ENCODE assay signal across 8 cellular contexts in genomic region chr5:61334224-61335196, GRCh38. TPM values are rescaled to one million over a fixed set of nuclear protein-coding genes. Genes with fewer than 3 reads are reported as not detected.
DNase-seq lines count a peak whose midpoint lies in the region; ATAC-seq and TF ChIP-seq lines count a peak whose summit lies in the region.

No MANE protein-coding gene starts in this region.

- CTCF ChIA-PET in PC-9 (lab: Charles Lee), result no interaction called here

- H4K91ac ChIP-seq in neuronal stem cell (ENCODE audit: low read depth, low read length, poor library complexity), result no peak overlapping the region

- H2BK15ac ChIP-seq in neuronal stem cell (ENCODE audit: low read length), result no peak overlapping the region

- no peak overlapping the region for H3K4ac ChIP-seq in neuronal stem cell (ENCODE audit: low read length)

- intact Hi-C loops in PC-9 (cut with micrococcal nuclease; ENCODE audit: unreplicated experiment), result loop anchor here (5.0 kb wide), 2 partner anchors 42 to 77 kb away; no protein-coding TSS in a partner anchor
- intact Hi-C loops in left colon (cut with DNase I, micrococcal nuclease), result loop anchor here in 1 of 2 donors (10.0 kb wide), 2 partner anchors 170 to 320 kb away; partner anchors contain the start of gene SMIM15

- H2BK120ac ChIP-seq in neuronal stem cell (ENCODE audit: low read depth, low read length), result no peak overlapping the region

- no peak overlapping the region for H3K18ac ChIP-seq in neuronal stem cell (ENCODE audit: low read length)

- no peak overlapping the region for H3K9ac ChIP-seq in neuronal stem cell (ENCODE audit: low read depth, low read length, poor library complexity)

- H3K14ac ChIP-seq in neuronal stem cell (ENCODE audit: low read length), result no peak overlapping the region

- WGBS in neuronal stem cell (ENCODE audit: extremely low coverage in 2 of 2, insufficient read length in 2 of 2, insufficient replicate concordance in 1 of 2), 2 donors, result no CpG with 5 or more reads among the region's 12 CpGs

- H3K4me3 ChIP-seq in PC-9 (peak overlapping the region; percentile 97), epithelial cell of esophagus (ENCODE audit: low read length) (peak overlapping the region; percentile 71), neuronal stem cell (ENCODE audit: low read length in 2 of 2) (peak overlapping the region; percentile 64 to 99)

- BruUV-seq in PC-9 (replicated peaks; lab: Mats Ljungman, UMichigan), result no TSS peak

- no peaks in the 10 kb centered on the region for H3K9me3 ChIP-seq in PC-9 (ENCODE audit: insufficient read depth, low read depth)
- peaks cover 0 to 21% of the 10 kb centered on the region in 2 donors for H3K9me3 ChIP-seq in neuronal stem cell (replicated peaks in 1 of 2; ENCODE audit: control insufficient read depth in 2 of 2, insufficient read depth in 1 of 2, low read depth in 1 of 2, low read length in 2 of 2)

- DNase-seq in ELF-1 (ENCODE audit: low read depth, low spot score) (peak; percentile 45), PC-9 (no peak), epithelial cell of esophagus (ENCODE audit: low read depth) (no peak), neuronal stem cell (ENCODE audit: low spot score) (peak; percentile 41), NCI-H510A (lab: John Stamatoyannopoulos, UW) (no peak), NOMO-1 treated with DMSO at 0.1 percent for 48 hours (lab: John Stamatoyannopoulos, UW; ENCODE audit: unreplicated experiment) (no peak), left colon (no peak)

- no peak overlapping the region for H2AK5ac ChIP-seq in neuronal stem cell (ENCODE audit: low read depth, low read length)

- no peak overlapping the region for H3K23ac ChIP-seq in neuronal stem cell (ENCODE audit: low read depth, low read length, poor library complexity)

- H2BK12ac ChIP-seq in neuronal stem cell (ENCODE audit: low read length), result no peak overlapping the region

- H4K20me1 ChIP-seq in PC-9 (ENCODE audit: insufficient read depth), result peaks cover 45% of the 10 kb centered on the region

- no peaks in the 10 kb centered on the region for H3K9me2 ChIP-seq in PC-9 (ENCODE audit: insufficient read depth)

- no peak overlapping the region for H3K27ac ChIP-seq in PC-9
- no peak overlapping the region for H3K27ac ChIP-seq in neuronal stem cell (replicated peaks; ENCODE audit: low read length)

- peaks cover 17% of the 10 kb centered on the region for H3K79me1 ChIP-seq in neuronal stem cell (ENCODE audit: low read depth, low read length)

- H3K36me3 ChIP-seq in PC-9 (ENCODE audit: low read depth), result no peaks in the 10 kb centered on the region
- peaks cover 0 to 54% of the 10 kb centered on the region in 2 donors for H3K36me3 ChIP-seq in neuronal stem cell (replicated peaks in 1 of 2; ENCODE audit: control insufficient read depth in 2 of 2, insufficient read depth in 2 of 2, low read length in 2 of 2)

- no peak overlapping the region for H2BK5ac ChIP-seq in neuronal stem cell (ENCODE audit: low read length)

- H3K4me1 ChIP-seq in PC-9 (replicated peaks; ENCODE audit: insufficient read depth) (peaks cover 18% of the 10 kb centered on the region), neuronal stem cell (ENCODE audit: control insufficient read depth in 2 of 2, insufficient read depth in 1 of 2, low read depth in 1 of 2, low read length in 2 of 2) (peaks cover 7 to 13% of the 10 kb centered on the region in 2 donors)

- H3K4me2 ChIP-seq in PC-9 (peak overlapping the region; percentile 91), neuronal stem cell (ENCODE audit: insufficient read depth, low read length, poor library complexity, severe bottlenecking) (peak overlapping the region; percentile 54)

- H3F3A ChIP-seq in PC-9 (ENCODE audit: insufficient read depth, low read depth), result peaks cover 12% of the 10 kb centered on the region; the same call in 1 of the 2 replicates

- no peaks in the 10 kb centered on the region for H3K27me3 ChIP-seq in PC-9 (ENCODE audit: insufficient read depth, low read depth)
- no peaks in the 10 kb centered on the region for H3K27me3 ChIP-seq in neuronal stem cell (ENCODE audit: control insufficient read depth in 3 of 3, insufficient read depth in 3 of 3, low read depth in 1 of 3, low read length in 3 of 3)

- ATAC-seq in HG02973 (IDR thresholded peaks at IDR 0.05; ENCODE audit: unreplicated experiment), result no peak
- ATAC-seq in left colon, result no peak

- POLR2A ChIA-PET in PC-9 (lab: Charles Lee; ENCODE audit: unreplicated experiment), result interaction anchor here (0.6 to 0.7 kb wide), 2 partner anchors 290 to 316 kb away, joined by 3 read pairs; no protein-coding TSS in a partner anchor

- no peak for TF ChIP-seq CTCF in PC-9 (conservative IDR thresholded peaks at IDR 0.05)
- TF ChIP-seq CTCF in epithelial cell of esophagus (IDR thresholded peaks at IDR 0.05; ENCODE audit: insufficient read depth, low read depth, low read length, missing control alignments), result no peak

- H2AFZ ChIP-seq in PC-9 (no peak overlapping the region), neuronal stem cell (ENCODE audit: low read length) (no peak overlapping the region)

- H4K8ac ChIP-seq in neuronal stem cell (ENCODE audit: low read depth, low read length), result no peak overlapping the region

- H3K79me2 ChIP-seq in PC-9 (ENCODE audit: low read depth), result peaks cover 65% of the 10 kb centered on the region

RNA-seq across cellular contexts. Expression of gene ZSWIM6, which starts 2.5 kb away (rescaled TPM):
- total RNA-seq in PC-9 (2021), result 9.7 and 12.9 TPM in 2 replicates
- polyA plus RNA-seq in neuronal stem cell (2013, experiment 1 of 2), result 24.2 TPM
- polyA plus RNA-seq in neuronal stem cell (2013, experiment 2 of 2), result 25.4 TPM
- 10 to 100 TPM; 22.5 to 27.1 TPM for total RNA-seq in left colon

Comparison
In these comparisons a context has a peak if more than half of its experiments do, and no peak if none do; other contexts are left out.
1. DNase-seq: peak in ELF-1 (single experiment) and neuronal stem cell (single experiment); none in PC-9 (0 of 2), epithelial cell of esophagus (single experiment), NCI-H510A (single experiment), NOMO-1 treated with DMSO at 0.1 percent for 48 hours (single experiment) and left colon (0 of 2).
2. Peak in every context shown above with its lines, with median percentiles within 50 percentile points of each other: H3K4me3 ChIP-seq.